In the genomic region with DNA sequence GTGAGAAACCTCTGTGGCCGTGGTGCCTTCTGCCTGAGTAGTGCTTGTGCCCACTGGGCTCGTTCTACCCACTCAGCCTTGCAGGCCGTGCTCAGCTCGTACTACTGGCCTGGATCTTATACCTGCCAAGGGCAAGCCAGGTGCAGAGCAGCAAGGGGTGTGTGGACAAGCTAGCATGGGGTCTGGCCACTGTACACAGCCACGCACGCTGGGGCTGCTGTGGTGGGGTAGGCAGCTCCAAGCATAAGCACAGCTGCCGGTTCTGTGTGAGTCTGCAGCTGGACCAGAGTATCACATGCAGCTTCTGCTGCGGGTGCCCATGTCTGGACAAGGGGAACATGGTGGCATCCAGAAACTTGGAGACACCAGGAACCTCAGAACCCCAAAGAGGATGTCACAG, we compare ENCODE assay signal across 1 cellular context.
TF ChIP-seq lines count a peak whose summit lies in the region.

No MANE protein-coding gene starts in this region.

TF ChIP-seq in K562, 482 proteins besides CTCF, POLR2A, EP300 and RAD21:
- TF ChIP-seq BRCA1 (IDR thresholded peaks at IDR 0.05): no peak
- TF ChIP-seq BRCA1 (CRISPR knock-in tag; IDR thresholded peaks at IDR 0.05): 0 out of 2 replicates have a peak, but pooled peaks have one; percentile 66
- TF ChIP-seq ZNF12 (CRISPR knock-in tag; IDR thresholded peaks at IDR 0.05): no peak
- 0 out of 2 replicates have a peak, but pooled peaks have one; percentile 30 for TF ChIP-seq POLR2G (IDR thresholded peaks at IDR 0.05; ENCODE audit: low read depth, low read length)
